18 cellular contexts compared by ENCODE assay signal in the genomic region with DNA sequence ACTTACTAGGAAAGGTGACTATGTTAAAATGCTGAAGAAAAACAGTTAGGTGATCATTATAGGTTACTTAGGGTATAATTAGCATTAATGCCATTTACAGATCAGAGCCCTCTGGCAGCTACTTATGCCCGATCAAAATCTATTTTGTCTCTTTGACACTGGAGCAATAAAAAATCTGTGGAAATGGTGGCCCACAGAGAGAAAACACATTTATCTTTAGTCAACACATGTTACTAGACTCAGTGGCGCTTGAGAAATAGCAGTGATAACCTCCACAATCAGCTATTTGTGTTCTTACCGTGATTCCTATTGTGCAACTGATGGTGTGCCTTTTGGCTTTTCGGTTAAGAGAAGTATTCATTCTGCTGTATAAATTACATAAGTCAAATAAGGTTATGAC.
DNase-seq lines count a peak whose midpoint lies in the region; ATAC-seq, FAIRE-seq and TF ChIP-seq lines count a peak whose summit lies in the region.
"Had no signal": no experiment of that assay in that cellular context is flagged by ENCODE, and none has a peak within 500 bp of the region (broad histone marks: within the 10 kb centered on the region; RNA-seq: fewer than 3 reads in every experiment).

No MANE protein-coding gene starts in this region.

- DNase-seq in NCI-H1417 (lab: John Stamatoyannopoulos, UW) (peak in 2 of 3 experiments; percentile 79 to 96), NCI-H2227 treated with DMSO at 0.1 percent for 48 hours (lab: John Stamatoyannopoulos, UW) (peak; percentile 32), endothelial cell of umbilical vein (ENCODE audit: low read depth, low spot score) (no peak), NOMO-1 (lab: John Stamatoyannopoulos, UW; ENCODE audit: unreplicated experiment in 2 of 2) (no peak), chondrocyte (ENCODE audit: low spot score) (no peak)
- DNase-seq: BE2C; CD4-positive, alpha-beta memory T cell; DMS153; DMS79 treated with DMSO at 0.1 percent for 48 hours; EL; H7 had no signal

- TF ChIP-seq POLR2A in endothelial cell of umbilical vein (IDR thresholded peaks at IDR 0.05; ENCODE audit: low read depth, low read length): no peak

- H3K4me3 Mint-ChIP-seq in chondrocyte (ENCODE audit: unreplicated experiment): no peak overlapping the region
- H3K4me3 Mint-ChIP-seq: CD4-positive, alpha-beta memory T cell; GM23338 had no signal

- H3K4me1 ChIP-seq in HEK293 (ENCODE audit: control insufficient read depth, insufficient read depth, low read length) (no peaks in the 10 kb centered on the region), endothelial cell of umbilical vein (ENCODE audit: control insufficient read depth, extremely low read depth, insufficient read depth, low read length) (no peaks in the 10 kb centered on the region)
- H3K4me1 ChIP-seq: A549, BE2C had no signal

- POLR2A ChIA-PET in HEK293 (lab: Yijun Ruan, JAX) (no interaction called here), endothelial cell of umbilical vein (lab: Charles Lee) (no interaction called here)

- H3K4me3 ChIP-seq in HEK293 (ENCODE audit: low read depth, low read length): no peak overlapping the region
- no peak overlapping the region for H3K4me3 ChIP-seq in endothelial cell of umbilical vein (replicated peaks in 1 of 3; ENCODE audit: insufficient read depth in 1 of 3, low read depth in 1 of 3, low read length in 3 of 3)
- H3K4me3 ChIP-seq: A549, GM23338 had no signal

- no peaks in the 10 kb centered on the region for H3K4me1 Mint-ChIP-seq in chondrocyte (ENCODE audit: low read depth)
- H3K4me1 Mint-ChIP-seq: CD4-positive, alpha-beta memory T cell; GM23338 had no signal

- TF ChIP-seq CTCF in HEK293 (tag by site-specific recombination; IDR thresholded peaks at IDR 0.05) (no peak), endothelial cell of umbilical vein (IDR thresholded peaks at IDR 0.05; ENCODE audit: extremely low read depth in 1 of 2, insufficient read depth in 1 of 2, low read depth in 1 of 2, low read length in 2 of 2) (no peak), chondrocyte (IDR thresholded peaks at IDR 0.05) (no peak)

- FAIRE-seq in endothelial cell of umbilical vein (lab: Jason Lieb, UNC): no peak
- FAIRE-seq: A549, GM12891, HTR-8/SVneo had no signal

- H3K36me3 Mint-ChIP-seq in chondrocyte (ENCODE audit: low read depth): no peaks in the 10 kb centered on the region
- H3K36me3 Mint-ChIP-seq: CD4-positive, alpha-beta memory T cell had no signal

- ATAC-seq in GM21529 (IDR thresholded peaks at IDR 0.05; ENCODE audit: unreplicated experiment): no peak
- ATAC-seq: A549, GM23338 had no signal

- no TSS peak for BruUV-seq in endothelial cell of umbilical vein (replicated peaks; lab: Mats Ljungman, UMichigan)

- H3K4me2 ChIP-seq in endothelial cell of umbilical vein (ENCODE audit: insufficient read depth, low read length): no peak overlapping the region
- H3K4me2 ChIP-seq: A549, GM23338 had no signal

- H3K9me1 ChIP-seq in endothelial cell of umbilical vein (replicated peaks; ENCODE audit: control insufficient read depth, extremely low read depth, insufficient read depth, low read length): no peaks in the 10 kb centered on the region

- no peaks in the 10 kb centered on the region for H3K27me3 Mint-ChIP-seq in chondrocyte (ENCODE audit: low read depth)
- H3K27me3 Mint-ChIP-seq: CD4-positive, alpha-beta memory T cell had no signal

- no peaks in the 10 kb centered on the region for H4K20me1 ChIP-seq in endothelial cell of umbilical vein (replicated peaks; ENCODE audit: control insufficient read depth, extremely low read depth, insufficient read depth, low read length)

- H3K27ac Mint-ChIP-seq in chondrocyte (ENCODE audit: unreplicated experiment): no peak overlapping the region
- H3K27ac Mint-ChIP-seq: CD4-positive, alpha-beta memory T cell; GM23338 had no signal

- dilution Hi-C loops in endothelial cell of umbilical vein (cut with MboI; ENCODE audit: extremely low pct_ligation_motif_present, low sequenced_read_pairs): no loop called here

- H3K9me3 ChIP-seq in HEK293 (ENCODE audit: control insufficient read depth, insufficient read depth, low read depth, low read length): no peaks in the 10 kb centered on the region
- H3K9me3 ChIP-seq in endothelial cell of umbilical vein (replicated peaks; ENCODE audit: control insufficient read depth, insufficient read depth, low read length): no peaks in the 10 kb centered on the region
- H3K9me3 ChIP-seq: A549, BE2C had no signal

- no peak overlapping the region for H3K27ac ChIP-seq in HEK293 (ENCODE audit: extremely low read depth, low read depth, low read length)
- H3K27ac ChIP-seq in endothelial cell of umbilical vein (ENCODE audit: insufficient read depth, low read depth, low read length): no peak overlapping the region
- H3K27ac ChIP-seq: A549, C4-2B had no signal

- H2AFZ ChIP-seq in endothelial cell of umbilical vein (ENCODE audit: low read depth, low read length): peak overlapping the region; percentile 42
- H2AFZ ChIP-seq: GM23338 had no signal

- H3K9ac ChIP-seq in endothelial cell of umbilical vein (replicated peaks; ENCODE audit: extremely low read depth, insufficient read depth, low read length): no peak overlapping the region

- H3K9me3 Mint-ChIP-seq in chondrocyte (ENCODE audit: low read depth): peaks cover 2% of the 10 kb centered on the region
- H3K9me3 Mint-ChIP-seq: GM23338 had no signal

- H3K36me3 ChIP-seq in HEK293 (ENCODE audit: control insufficient read depth in 2 of 2, insufficient read depth in 1 of 2, low read length in 2 of 2) (no peaks in the 10 kb centered on the region), endothelial cell of umbilical vein (ENCODE audit: control insufficient read depth in 2 of 2, extremely low read depth in 1 of 2, insufficient read depth in 2 of 2, low read length in 2 of 2) (no peaks in the 10 kb centered on the region)
- H3K36me3 ChIP-seq: BE2C had no signal

- intact Hi-C loops in endothelial cell of umbilical vein (cut with micrococcal nuclease): no loop called here

- H3K79me2 ChIP-seq in endothelial cell of umbilical vein (ENCODE audit: control insufficient read depth, insufficient read depth, low read length): no peaks in the 10 kb centered on the region

- no peaks in the 10 kb centered on the region for H3K27me3 ChIP-seq in endothelial cell of umbilical vein (ENCODE audit: control insufficient read depth in 2 of 2, insufficient read depth in 2 of 2, low read length in 2 of 2)
- H3K27me3 ChIP-seq: BE2C had no signal

- CTCF ChIA-PET in HEK293 (lab: Yijun Ruan, JAX) (no interaction called here), endothelial cell of umbilical vein (lab: Charles Lee) (no interaction called here)

TF ChIP-seq in HEK293, 187 proteins besides CTCF, POLR2A, EP300 and RAD21:
- TF ChIP-seq ZFHX2 (tag by site-specific recombination; conservative IDR thresholded peaks at IDR 0.05) (no peak), ZNF214 (tag by site-specific recombination; IDR thresholded peaks at IDR 0.05; ENCODE audit: borderline replicate concordance) (no peak), TCF7L2 (IDR thresholded peaks at IDR 0.05; ENCODE audit: borderline replicate concordance, low read depth, low read length) (peak; percentile 87), ZNF555 (tag by site-specific recombination; conservative IDR thresholded peaks at IDR 0.05) (no peak), TRIM28 (IDR thresholded peaks at IDR 0.05; ENCODE audit: borderline replicate concordance, low read length) (peak; percentile 96)

TF ChIP-seq in endothelial cell of umbilical vein, 7 proteins besides CTCF, POLR2A, EP300 and RAD21:
- no peak for TF ChIP-seq POLR2AphosphoS5 (IDR thresholded peaks at IDR 0.05; ENCODE audit: insufficient read depth, low read depth, low read length)

Comparison
In these comparisons a context has a peak if more than half of its experiments do, and no peak if none do; other contexts are left out.
1. DNase-seq: peak in NCI-H1417 (2 of 3) and NCI-H2227 treated with DMSO at 0.1 percent for 48 hours (single experiment); none in endothelial cell of umbilical vein (single experiment), NOMO-1 (0 of 2) and chondrocyte (single experiment).